8 cellular contexts compared by ENCODE assay signal in genomic region chr16:66478733-66479511, GRCh38. TPM values are rescaled to one million over a fixed set of nuclear protein-coding genes. Genes with fewer than 3 reads are reported as not detected.
DNase-seq lines count a peak whose midpoint lies in the region; ATAC-seq, FAIRE-seq and TF ChIP-seq lines count a peak whose summit lies in the region.

No MANE protein-coding gene starts in this region.

- H3K9me2 ChIP-seq in PC-9 (ENCODE audit: insufficient read depth), result no peaks in the 10 kb centered on the region

- H3K4me3 ChIP-seq in PC-9 (no peak overlapping the region), fibroblast of pulmonary artery (replicated peaks; ENCODE audit: low read depth, low read length) (no peak overlapping the region), thyroid gland (replicated peaks in 1 of 3) (no peak overlapping the region)

- H3K9me3 Mint-ChIP-seq in activated T-cell treated with anti-CD3 and anti-CD28 coated beads, Interleukin-2, amount 50 U/mL, for 4 hours, result no peaks in the 10 kb centered on the region

- intact Hi-C loops in PC-9 (cut with micrococcal nuclease; ENCODE audit: unreplicated experiment) (no loop called here), thyroid gland (cut with DNase I) (no loop called here)

- H3K4me1 ChIP-seq in PC-9 (replicated peaks; ENCODE audit: insufficient read depth), result peaks cover 50% of the 10 kb centered on the region
- H3K4me1 ChIP-seq in thyroid gland, result peaks cover 0 to 8% of the 10 kb centered on the region in 2 donors

- no peaks in the 10 kb centered on the region for H3K27me3 Mint-ChIP-seq in activated T-cell treated with anti-CD3 and anti-CD28 coated beads, Interleukin-2, amount 50 U/mL, for 4 hours (ENCODE audit: low read depth)

- no peaks in the 10 kb centered on the region for H3K79me2 ChIP-seq in PC-9 (ENCODE audit: low read depth)

- TF ChIP-seq CTCF in 22Rv1 (IDR thresholded peaks at IDR 0.05) (peak; percentile 91), PC-9 (conservative IDR thresholded peaks at IDR 0.05) (peak; percentile 76), fibroblast of pulmonary artery (IDR thresholded peaks at IDR 0.05; ENCODE audit: low read length, missing control alignments) (peak; percentile 86), thyroid gland (IDR thresholded peaks at IDR 0.05) (peak; percentile 35 to 81 (median 72))

- no peaks in the 10 kb centered on the region for H3K36me3 Mint-ChIP-seq in activated T-cell treated with anti-CD3 and anti-CD28 coated beads, Interleukin-2, amount 50 U/mL, for 4 hours (ENCODE audit: insufficient read depth)

- H3K27ac ChIP-seq in 22Rv1 (no peak overlapping the region), PC-9 (peak overlapping the region; percentile 36; the same call in 1 of the 2 replicates), thyroid gland (no peak overlapping the region)

- ATAC-seq in HG03103 (IDR thresholded peaks at IDR 0.05; ENCODE audit: low read depth, unreplicated experiment), result peak; percentile 67
- ATAC-seq in activated T-cell treated with anti-CD3 and anti-CD28 coated beads, Interleukin-2, amount 50 U/mL, for 4 hours, result peak; percentile 83

- no peaks in the 10 kb centered on the region for H4K20me1 ChIP-seq in PC-9 (ENCODE audit: insufficient read depth)

- POLR2A ChIA-PET in PC-9 (lab: Charles Lee; ENCODE audit: unreplicated experiment), result interaction anchor here (0.6 kb wide), 2 partner anchors 34 to 72 kb away, joined by 3 read pairs; no protein-coding TSS in a partner anchor

- TF ChIP-seq POLR2A in GM12892 (IDR thresholded peaks at IDR 0.05; ENCODE audit: low read depth, low read length) (no peak), thyroid gland (IDR thresholded peaks at IDR 0.05) (no peak)

- H3K9me3 ChIP-seq in PC-9 (ENCODE audit: insufficient read depth, low read depth) (no peaks in the 10 kb centered on the region), thyroid gland (no peaks in the 10 kb centered on the region)

- WGBS in thyroid gland, 2 donors, result 32% methylated on average over 9 of the region's 10 CpGs

- H3K4me2 ChIP-seq in PC-9, result peak overlapping the region; percentile 49

- peak; percentile 93 for FAIRE-seq in GM12892 (lab: Jason Lieb, UNC)

- H3K4me1 Mint-ChIP-seq in activated T-cell treated with anti-CD3 and anti-CD28 coated beads, Interleukin-2, amount 50 U/mL, for 4 hours (ENCODE audit: low read depth), result peaks cover 35% of the 10 kb centered on the region

- no peak overlapping the region for H3K4me3 Mint-ChIP-seq in activated T-cell treated with anti-CD3 and anti-CD28 coated beads, Interleukin-2, amount 50 U/mL, for 4 hours

- H3K36me3 ChIP-seq in PC-9 (ENCODE audit: low read depth), result no peaks in the 10 kb centered on the region
- no peaks in the 10 kb centered on the region for H3K36me3 ChIP-seq in thyroid gland

- CTCF ChIA-PET in PC-9 (lab: Charles Lee), result interaction anchor here (0.6 kb wide), 1 partner anchor 30 kb away, joined by 8 read pairs; no protein-coding TSS in a partner anchor

- no TSS peak for BruUV-seq in PC-9 (replicated peaks; lab: Mats Ljungman, UMichigan)

- no peaks in the 10 kb centered on the region for H3K27me3 ChIP-seq in PC-9 (ENCODE audit: insufficient read depth, low read depth)
- no peaks in the 10 kb centered on the region for H3K27me3 ChIP-seq in thyroid gland

- peaks cover 17% of the 10 kb centered on the region for H3F3A ChIP-seq in PC-9 (ENCODE audit: insufficient read depth, low read depth)

- DNase-seq in GM12892 (ENCODE audit: insufficient read length), result peak; percentile 67
- DNase-seq in PC-9, result peak; percentile 86 to 90
- DNase-seq in activated T-cell treated with anti-CD3 and anti-CD28 coated beads, Interleukin-2, amount 50 U/mL, for 4 hours, result peak; percentile 80
- DNase-seq in fibroblast of pulmonary artery (ENCODE audit: low read depth), result peak; percentile 62
- peak in 40 of 56 donors; percentile 8 to 71 (median 30) for DNase-seq in nucleus accumbens (lab: John Stamatoyannopoulos, UW)
- peak; percentile 73 to 74 for DNase-seq in thyroid gland

- H2AFZ ChIP-seq in PC-9, result 0 out of 2 replicates have a peak overlapping the region, but pooled peaks have one; percentile 22

RNA-seq across cellular contexts. Expression of gene BEAN1, which starts 51.8 kb away (rescaled TPM):
- polyA plus RNA-seq in GM12892 (2012; ENCODE audit: missing spikeins), result not detected
- total RNA-seq in PC-9 (2021), result 0.37 and 0.48 TPM in 2 replicates
- not detected for total RNA-seq in activated T-cell treated with anti-CD3 and anti-CD28 coated beads, Interleukin-2, amount 50 U/mL, for 4 hours
- total RNA-seq in thyroid gland, result under 1 TPM in 2 of 4 donors, not detected in 2; 0.38 to 0.54 TPM

Comparison
In these comparisons a context has a peak if more than half of its experiments do, and no peak if none do; other contexts are left out.
1. DNase-seq: peak in every context shown above with its lines; median percentile 88 in PC-9; 80 in activated T-cell treated with anti-CD3 and anti-CD28 coated beads, Interleukin-2, amount 50 U/mL, for 4 hours; 74 in thyroid gland; 67 in GM12892; 62 in fibroblast of pulmonary artery; 30 in nucleus accumbens.